Comparison of ENCODE assay signal across 9 cellular contexts in the genomic region with DNA sequence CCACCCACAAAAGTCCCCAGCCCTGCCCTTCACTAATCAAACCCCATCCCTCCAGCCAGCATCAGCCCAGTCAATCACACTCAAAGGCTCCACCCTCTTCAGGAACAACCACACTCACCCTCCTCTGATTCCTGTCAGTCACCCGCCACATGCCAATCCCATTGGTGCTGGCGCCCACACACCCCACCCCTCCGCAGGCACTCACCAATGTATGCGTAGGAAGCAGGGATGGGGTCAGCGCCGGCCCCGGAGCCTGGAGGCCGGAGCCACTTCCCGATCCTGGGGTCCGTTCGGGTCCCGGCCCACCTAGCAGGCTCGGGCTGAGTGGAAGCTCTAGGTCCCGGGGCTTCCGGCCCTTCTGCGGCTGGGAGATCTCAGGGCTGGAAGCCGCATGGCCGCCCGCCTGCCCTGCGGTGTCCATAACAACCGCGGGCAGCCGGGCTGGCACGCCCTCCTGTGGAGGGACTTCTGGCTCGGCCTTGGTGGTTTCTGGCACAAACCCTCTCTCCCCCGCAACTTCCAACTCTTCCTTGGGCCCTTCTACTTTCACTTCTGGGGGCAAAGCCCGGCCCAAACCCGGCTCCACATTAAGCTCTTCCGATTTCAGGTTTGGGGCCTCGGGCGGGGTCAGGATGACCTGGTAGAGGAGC. TPM values are rescaled to one million over a fixed set of nuclear protein-coding genes. Genes with fewer than 3 reads are reported as not detected.
DNase-seq lines count a peak whose midpoint lies in the region; ATAC-seq and TF ChIP-seq lines count a peak whose summit lies in the region.
"Had no signal": no experiment of that assay in that cellular context is flagged by ENCODE, and none has a peak within 500 bp of the region (broad histone marks: within the 10 kb centered on the region; RNA-seq: fewer than 3 reads in every experiment).

No MANE protein-coding gene starts in this region.

- peaks cover 14% of the 10 kb centered on the region for H3K9me3 Mint-ChIP-seq in GM23338

- H3K27ac Mint-ChIP-seq in GM23338, result peak overlapping the region; percentile 80; the same call in 1 of the 2 replicates

- peaks cover 7% of the 10 kb centered on the region for H3K27me3 Mint-ChIP-seq in GM23338 (ENCODE audit: insufficient read depth, low read depth, poor library complexity)

- H3K9me2 ChIP-seq in GM23338 (ENCODE audit: insufficient read depth), result no peaks in the 10 kb centered on the region

- no peak overlapping the region for H2AFZ ChIP-seq in GM23338

- H4K20me1 ChIP-seq in GM23338 (replicated peaks; ENCODE audit: insufficient read depth), result no peaks in the 10 kb centered on the region

- peaks cover 60% of the 10 kb centered on the region for H3K36me3 Mint-ChIP-seq in GM23338 (ENCODE audit: low read depth)

- H3K4me1 ChIP-seq in GM23338 (ENCODE audit: insufficient read depth), result no peaks in the 10 kb centered on the region

- no peaks in the 10 kb centered on the region for H3K27me3 ChIP-seq in GM23338 (ENCODE audit: insufficient read depth)

- intact Hi-C loops in Right ventricle myocardium superior (cut with DNase I), result no loop called here

- peaks cover 3% of the 10 kb centered on the region; the same call in 1 of the 3 replicates for H3K4me1 Mint-ChIP-seq in GM23338

- peak overlapping the region; percentile 39; the same call in 1 of the 2 replicates for H3K4me3 ChIP-seq in GM23338

- DNase-seq in GM23338 (ENCODE audit: low spot score) (peak; percentile 72), Right ventricle myocardium superior (peak; percentile 68), cortex of kidney (lab: John Stamatoyannopoulos, UW) (no peak), NCI-H774 (lab: John Stamatoyannopoulos, UW) (no peak)
- peak; percentile 62 for DNase-seq in activated CD4-positive, alpha-beta T cell treated with anti-CD3 and anti-CD28 coated beads for 48 hours
- peak; percentile 42 for DNase-seq in stimulated activated CD4-positive, alpha-beta T cell treated with anti-CD3 and anti-CD28 coated beads, Interleukin-4, amount 100 ng/mL, for 24 hours

- H3K4me3 Mint-ChIP-seq in GM23338, result peak overlapping the region; percentile 54; the same call in 2 of the 3 replicates

- peak in 1 of 2 experiments; percentile 28; a peak in 1 of 4 replicates for TF ChIP-seq CTCF in GM23338 (conservative IDR thresholded peaks at IDR 0.05; ENCODE audit: low read depth in 2 of 2)

- H3K79me2 ChIP-seq in GM23338 (replicated peaks; ENCODE audit: insufficient read depth), result no peaks in the 10 kb centered on the region

- 0 out of 2 replicates have a peak, but pooled peaks cover 8% of the 10 kb centered on the region for H3K36me3 ChIP-seq in GM23338 (ENCODE audit: insufficient read depth)

- 0 out of 2 replicates have a peak overlapping the region, but pooled peaks have one; percentile 43 for H3K4me2 ChIP-seq in GM23338

- H3F3A ChIP-seq in GM23338 (replicated peaks; ENCODE audit: low read depth), result no peaks in the 10 kb centered on the region

- ATAC-seq in GM23338 (peak; percentile 99), Right ventricle myocardium superior (ENCODE audit: poor library complexity) (peak; percentile 68), GM18870 (IDR thresholded peaks at IDR 0.05; ENCODE audit: unreplicated experiment) (no peak), HG02588 (IDR thresholded peaks at IDR 0.05; ENCODE audit: unreplicated experiment) (no peak)

- peak overlapping the region; percentile 78; the same call in 1 of the 2 replicates for H3K27ac ChIP-seq in GM23338 (ENCODE audit: low read depth)
- H3K27ac ChIP-seq: epithelial cell of prostate had no signal

TF ChIP-seq in GM23338, 12 proteins besides CTCF, POLR2A, EP300 and RAD21 (continues in another document):
- TF ChIP-seq ZNF114 (CRISPR knock-in tag; IDR thresholded peaks at IDR 0.05) (no peak), CREB1 (CRISPR knock-in tag; IDR thresholded peaks at IDR 0.05; ENCODE audit: low read depth) (no peak), NANOG (IDR thresholded peaks at IDR 0.05; ENCODE audit: borderline replicate concordance) (no peak), EZH2phosphoT487 (IDR thresholded peaks at IDR 0.05; ENCODE audit: unreplicated experiment) (no peak), EZH2 (IDR thresholded peaks at IDR 0.05; ENCODE audit: low read depth, unreplicated experiment) (no peak)
- TF ChIP-seq, protein P1, sequence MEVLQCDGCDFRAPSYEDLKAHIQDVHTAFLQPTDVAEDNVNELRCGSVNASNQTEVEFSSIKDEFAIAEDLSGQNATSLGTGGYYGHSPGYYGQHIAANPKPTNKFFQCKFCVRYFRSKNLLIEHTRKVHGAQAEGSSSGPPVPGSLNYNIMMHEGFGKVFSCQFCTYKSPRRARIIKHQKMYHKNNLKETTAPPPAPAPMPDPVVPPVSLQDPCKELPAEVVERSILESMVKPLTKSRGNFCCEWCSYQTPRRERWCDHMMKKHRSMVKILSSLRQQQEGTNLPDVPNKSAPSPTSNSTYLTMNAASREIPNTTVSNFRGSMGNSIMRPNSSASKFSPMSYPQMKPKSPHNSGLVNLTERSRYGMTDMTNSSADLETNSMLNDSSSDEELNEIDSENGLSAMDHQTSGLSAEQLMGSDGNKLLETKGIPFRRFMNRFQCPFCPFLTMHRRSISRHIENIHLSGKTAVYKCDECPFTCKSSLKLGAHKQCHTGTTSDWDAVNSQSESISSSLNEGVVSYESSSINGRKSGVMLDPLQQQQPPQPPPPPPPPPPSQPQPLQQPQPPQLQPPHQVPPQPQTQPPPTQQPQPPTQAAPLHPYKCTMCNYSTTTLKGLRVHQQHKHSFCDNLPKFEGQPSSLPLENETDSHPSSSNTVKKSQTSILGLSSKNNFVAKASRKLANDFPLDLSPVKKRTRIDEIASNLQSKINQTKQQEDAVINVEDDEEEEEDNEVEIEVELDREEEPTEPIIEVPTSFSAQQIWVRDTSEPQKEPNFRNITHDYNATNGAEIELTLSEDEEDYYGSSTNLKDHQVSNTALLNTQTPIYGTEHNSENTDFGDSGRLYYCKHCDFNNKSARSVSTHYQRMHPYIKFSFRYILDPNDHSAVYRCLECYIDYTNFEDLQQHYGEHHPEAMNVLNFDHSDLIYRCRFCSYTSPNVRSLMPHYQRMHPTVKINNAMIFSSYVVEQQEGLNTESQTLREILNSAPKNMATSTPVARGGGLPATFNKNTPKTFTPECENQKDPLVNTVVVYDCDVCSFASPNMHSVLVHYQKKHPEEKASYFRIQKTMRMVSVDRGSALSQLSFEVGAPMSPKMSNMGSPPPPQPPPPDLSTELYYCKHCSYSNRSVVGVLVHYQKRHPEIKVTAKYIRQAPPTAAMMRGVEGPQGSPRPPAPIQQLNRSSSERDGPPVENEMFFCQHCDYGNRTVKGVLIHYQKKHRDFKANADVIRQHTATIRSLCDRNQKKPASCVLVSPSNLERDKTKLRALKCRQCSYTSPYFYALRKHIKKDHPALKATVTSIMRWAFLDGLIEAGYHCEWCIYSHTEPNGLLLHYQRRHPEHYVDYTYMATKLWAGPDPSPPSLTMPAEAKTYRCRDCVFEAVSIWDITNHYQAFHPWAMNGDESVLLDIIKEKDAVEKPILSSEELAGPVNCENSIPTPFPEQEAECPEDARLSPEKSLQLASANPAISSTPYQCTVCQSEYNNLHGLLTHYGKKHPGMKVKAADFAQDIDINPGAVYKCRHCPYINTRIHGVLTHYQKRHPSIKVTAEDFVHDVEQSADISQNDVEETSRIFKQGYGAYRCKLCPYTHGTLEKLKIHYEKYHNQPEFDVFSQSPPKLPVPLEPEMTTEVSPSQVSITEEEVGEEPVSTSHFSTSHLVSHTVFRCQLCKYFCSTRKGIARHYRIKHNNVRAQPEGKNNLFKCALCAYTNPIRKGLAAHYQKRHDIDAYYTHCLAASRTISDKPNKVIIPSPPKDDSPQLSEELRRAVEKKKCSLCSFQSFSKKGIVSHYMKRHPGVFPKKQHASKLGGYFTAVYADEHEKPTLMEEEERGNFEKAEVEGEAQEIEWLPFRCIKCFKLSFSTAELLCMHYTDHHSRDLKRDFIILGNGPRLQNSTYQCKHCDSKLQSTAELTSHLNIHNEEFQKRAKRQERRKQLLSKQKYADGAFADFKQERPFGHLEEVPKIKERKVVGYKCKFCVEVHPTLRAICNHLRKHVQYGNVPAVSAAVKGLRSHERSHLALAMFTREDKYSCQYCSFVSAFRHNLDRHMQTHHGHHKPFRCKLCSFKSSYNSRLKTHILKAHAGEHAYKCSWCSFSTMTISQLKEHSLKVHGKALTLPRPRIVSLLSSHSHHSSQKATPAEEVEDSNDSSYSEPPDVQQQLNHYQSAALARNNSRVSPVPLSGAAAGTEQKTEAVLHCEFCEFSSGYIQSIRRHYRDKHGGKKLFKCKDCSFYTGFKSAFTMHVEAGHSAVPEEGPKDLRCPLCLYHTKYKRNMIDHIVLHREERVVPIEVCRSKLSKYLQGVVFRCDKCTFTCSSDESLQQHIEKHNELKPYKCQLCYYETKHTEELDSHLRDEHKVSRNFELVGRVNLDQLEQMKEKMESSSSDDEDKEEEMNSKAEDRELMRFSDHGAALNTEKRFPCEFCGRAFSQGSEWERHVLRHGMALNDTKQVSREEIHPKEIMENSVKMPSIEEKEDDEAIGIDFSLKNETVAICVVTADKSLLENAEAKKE (CRISPR knock-in tag; IDR thresholded peaks at IDR 0.05), result no peak
- TF ChIP-seq, protein P2, sequence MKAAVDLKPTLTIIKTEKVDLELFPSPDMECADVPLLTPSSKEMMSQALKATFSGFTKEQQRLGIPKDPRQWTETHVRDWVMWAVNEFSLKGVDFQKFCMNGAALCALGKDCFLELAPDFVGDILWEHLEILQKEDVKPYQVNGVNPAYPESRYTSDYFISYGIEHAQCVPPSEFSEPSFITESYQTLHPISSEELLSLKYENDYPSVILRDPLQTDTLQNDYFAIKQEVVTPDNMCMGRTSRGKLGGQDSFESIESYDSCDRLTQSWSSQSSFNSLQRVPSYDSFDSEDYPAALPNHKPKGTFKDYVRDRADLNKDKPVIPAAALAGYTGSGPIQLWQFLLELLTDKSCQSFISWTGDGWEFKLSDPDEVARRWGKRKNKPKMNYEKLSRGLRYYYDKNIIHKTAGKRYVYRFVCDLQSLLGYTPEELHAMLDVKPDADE (IDR thresholded peaks at IDR 0.05), result no peak

RNA-seq across cellular contexts. Expression of gene CFP, which starts 7.9 kb away (rescaled TPM):
- 1.9 and 2.2 TPM in 2 replicates for total RNA-seq in GM23338 (2014; rRNA removed; shearing (Covaris generic))
- 1.8 and 2.1 TPM in 2 replicates for polyA plus RNA-seq in GM23338 (2016; fragmentation: Nextera tagmentation; extraction: Ambion mirVana)
- total RNA-seq in Right ventricle myocardium superior, result 2.6 TPM

RNA-seq across cellular contexts. Expression of gene ELK1, which starts 12.7 kb away (rescaled TPM):
- total RNA-seq in GM23338 (2014; rRNA removed; shearing (Covaris generic)), result 24.4 and 39.5 TPM in 2 replicates
- 17.9 and 19.2 TPM in 2 replicates for polyA plus RNA-seq in GM23338 (2016; fragmentation: Nextera tagmentation; extraction: Ambion mirVana)
- total RNA-seq in Right ventricle myocardium superior, result 20.9 TPM

RNA-seq across cellular contexts. Expression of gene SYN1, which starts 18.0 kb away (rescaled TPM):
- 4.7 and 6.7 TPM in 2 replicates for total RNA-seq in GM23338 (2014; rRNA removed; shearing (Covaris generic))
- polyA plus RNA-seq in GM23338 (2016; fragmentation: Nextera tagmentation; extraction: Ambion mirVana), result 3.6 and 7.1 TPM in 2 replicates
- 10.9 TPM for total RNA-seq in Right ventricle myocardium superior

RNA-seq across cellular contexts. Expression of gene UXT, which starts 21.3 kb away (rescaled TPM):
- 58.4 and 64.5 TPM in 2 replicates for total RNA-seq in GM23338 (2014; rRNA removed; shearing (Covaris generic))
- 134 and 141 TPM in 2 replicates for polyA plus RNA-seq in GM23338 (2016; fragmentation: Nextera tagmentation; extraction: Ambion mirVana)
- 93.2 TPM for total RNA-seq in Right ventricle myocardium superior

RNA-seq across cellular contexts. Expression of gene TIMP1, which starts 55.4 kb away (rescaled TPM):
- 39.0 and 42.5 TPM in 2 replicates for total RNA-seq in GM23338 (2014; rRNA removed; shearing (Covaris generic))
- 117 and 121 TPM in 2 replicates for polyA plus RNA-seq in GM23338 (2016; fragmentation: Nextera tagmentation; extraction: Ambion mirVana)
- 62.7 TPM for total RNA-seq in Right ventricle myocardium superior

Comparison
In these comparisons a context has a peak if more than half of its experiments do, and no peak if none do; other contexts are left out.
1. ATAC-seq: peak in GM23338 (single experiment) and Right ventricle myocardium superior (single experiment); none in GM18870 (single experiment) and HG02588 (single experiment).
2. DNase-seq: peak in GM23338 (single experiment), activated CD4-positive, alpha-beta T cell treated with anti-CD3 and anti-CD28 coated beads for 48 hours (single experiment), Right ventricle myocardium superior (single experiment) and stimulated activated CD4-positive, alpha-beta T cell treated with anti-CD3 and anti-CD28 coated beads, Interleukin-4, amount 100 ng/mL, for 24 hours (single experiment); none in cortex of kidney (single experiment) and NCI-H774 (single experiment).